10 cellular contexts compared by ENCODE assay signal in the genomic region with DNA sequence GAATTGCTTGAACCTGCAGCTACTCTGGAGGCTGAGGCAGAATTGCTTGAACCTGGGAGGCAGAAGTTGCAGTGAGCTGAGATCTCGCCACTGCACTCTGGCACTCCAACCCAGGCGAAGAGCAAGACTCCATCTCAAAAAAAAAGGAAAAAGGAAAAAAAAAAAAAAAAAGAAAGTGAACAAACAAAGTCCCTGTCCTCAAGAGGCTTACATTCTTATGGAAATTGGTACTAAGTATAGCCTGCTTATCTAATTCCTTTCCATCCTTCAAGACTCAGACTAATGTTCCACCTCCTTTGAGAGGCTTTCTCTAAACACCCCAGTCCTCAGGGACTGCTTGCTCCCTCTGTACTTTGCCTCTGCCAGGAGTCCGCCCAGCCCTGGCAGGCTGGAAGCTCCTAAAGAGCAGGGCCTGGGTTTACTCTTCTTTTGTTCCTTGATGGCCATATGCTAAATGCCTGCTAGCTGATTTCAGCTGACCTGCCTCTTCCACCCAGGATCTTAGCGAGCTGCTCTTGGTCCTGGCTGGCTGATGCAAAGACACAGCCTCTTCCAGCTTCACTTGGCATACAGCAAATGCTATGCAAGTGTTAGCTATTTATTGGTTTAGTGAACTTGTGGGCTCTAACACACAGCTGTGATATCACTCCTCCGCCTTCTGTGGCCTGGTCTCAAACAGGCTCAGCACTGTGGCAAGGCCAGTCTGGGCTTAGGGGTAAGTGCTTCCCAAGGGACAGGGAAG. TPM values are rescaled to one million over a fixed set of nuclear protein-coding genes. Genes with fewer than 3 reads are reported as not detected.
DNase-seq lines count a peak whose midpoint lies in the region; ATAC-seq and TF ChIP-seq lines count a peak whose summit lies in the region.
"Had no signal": no experiment of that assay in that cellular context is flagged by ENCODE, and none has a peak within 500 bp of the region (broad histone marks: within the 10 kb centered on the region; RNA-seq: fewer than 3 reads in every experiment).

No MANE protein-coding gene starts in this region.

- H3K4me3 Mint-ChIP-seq in Calu3 (ENCODE audit: low read depth, unreplicated experiment), result no peak overlapping the region
- H3K4me3 Mint-ChIP-seq: effector memory CD8-positive, alpha-beta T cell had no signal

- peak overlapping the region; percentile 76 for H3K27ac ChIP-seq in SJCRH30
- peak overlapping the region in 3 of 4 donors; percentile 40 to 69 (median 64) for H3K27ac ChIP-seq in gastroesophageal sphincter

- peak overlapping the region; percentile 74 for H3K27ac Mint-ChIP-seq in Calu3 (ENCODE audit: unreplicated experiment)

- peaks cover 4% of the 10 kb centered on the region for H3K36me3 Mint-ChIP-seq in Calu3 (ENCODE audit: insufficient read depth, unreplicated experiment)

- H3K4me3 ChIP-seq in SJCRH30 (no peak overlapping the region), gastroesophageal sphincter (no peak overlapping the region), retinal pigment epithelial cell (ENCODE audit: low read length) (no peak overlapping the region)

- H3K4me1 Mint-ChIP-seq in Calu3 (ENCODE audit: low read depth, unreplicated experiment), result peaks cover 44% of the 10 kb centered on the region

- H3K9me3 Mint-ChIP-seq in Calu3 (ENCODE audit: low read depth, unreplicated experiment), result no peaks in the 10 kb centered on the region
- H3K9me3 Mint-ChIP-seq: effector memory CD8-positive, alpha-beta T cell had no signal

- BruUV-seq in Calu3 (replicated peaks; lab: Mats Ljungman, UMichigan), result no TSS peak

- no peak for DNase-seq in Calu3
- peak; percentile 91 for DNase-seq in SJCRH30
- DNase-seq in retinal pigment epithelial cell (ENCODE audit: low read depth), result peak; percentile 60
- DNase-seq in iPS-NIHi11 (ENCODE audit: low spot score), result no peak
- no peak for DNase-seq in NOMO-1 (lab: John Stamatoyannopoulos, UW; ENCODE audit: unreplicated experiment in 2 of 2)
- DNase-seq: activated CD4-positive, alpha-beta T cell treated with anti-CD3 and anti-CD28 coated beads for 1 hour; effector memory CD8-positive, alpha-beta T cell had no signal

- 41% methylated on average over 4 of the region's 5 CpGs; no CpG with 5 or more reads in 1 of the 2 donors for WGBS in gastroesophageal sphincter (ENCODE audit: low coverage in 1 of 2), 2 donors

- TF ChIP-seq CTCF in Calu3 (IDR thresholded peaks at IDR 0.05; ENCODE audit: unreplicated experiment) (no peak), gastroesophageal sphincter (IDR thresholded peaks at IDR 0.05) (no peak), retinal pigment epithelial cell (conservative IDR thresholded peaks at IDR 0.05; ENCODE audit: low read depth, low read length) (no peak)

- intact Hi-C loops in Calu3 (cut with micrococcal nuclease; ENCODE audit: unreplicated experiment), result no loop called here

- H3K9me3 ChIP-seq in SJCRH30 (replicated peaks) (no peaks in the 10 kb centered on the region), gastroesophageal sphincter (no peaks in the 10 kb centered on the region)

- H3K36me3 ChIP-seq in SJCRH30 (no peaks in the 10 kb centered on the region; the same call in none of the 2 replicates), gastroesophageal sphincter (no peaks in the 10 kb centered on the region)

- H3K4me1 ChIP-seq in SJCRH30 (peaks cover 14% of the 10 kb centered on the region), gastroesophageal sphincter (peaks cover 0 to 79% (median 14%) of the 10 kb centered on the region in 3 donors)

- no peaks in the 10 kb centered on the region for H3K27me3 ChIP-seq in SJCRH30
- H3K27me3 ChIP-seq in gastroesophageal sphincter, result no peaks in the 10 kb centered on the region

- TF ChIP-seq EP300 in gastroesophageal sphincter (IDR thresholded peaks at IDR 0.05), result no peak

- peak; percentile 41 for ATAC-seq in gastroesophageal sphincter
- ATAC-seq in HG03521 (IDR thresholded peaks at IDR 0.05; ENCODE audit: unreplicated experiment), result no peak
- no peak for ATAC-seq in GM19455 (IDR thresholded peaks at IDR 0.05; ENCODE audit: unreplicated experiment)
- ATAC-seq: effector memory CD8-positive, alpha-beta T cell had no signal

- CTCF ChIA-PET in Calu3 (lab: Charles Lee), result interaction anchor here (0.5 to 1.7 kb wide), 5 partner anchors 8 to 34 kb away, joined by 3 to 5 read pairs (median 4); a partner anchor contains a TSS

- H3K27me3 Mint-ChIP-seq in Calu3 (ENCODE audit: unreplicated experiment), result no peaks in the 10 kb centered on the region
- H3K27me3 Mint-ChIP-seq: effector memory CD8-positive, alpha-beta T cell had no signal

- TF ChIP-seq POLR2A in gastroesophageal sphincter (IDR thresholded peaks at IDR 0.05), result no peak

RNA-seq across cellular contexts. Expression of a gene that starts 9.8 kb away (rescaled TPM):
- total RNA-seq in Calu3 (2022) (16.4 and 17.4 TPM in 2 replicates), gastroesophageal sphincter (10 to 100 TPM in 3 of 4 donors, 1 to 10 TPM in 1; 7.2 to 27.8 (median 17.1) TPM)
- 7.4 and 8.4 TPM in 2 replicates for total RNA-seq in SJCRH30 (2014; rRNA removed; shearing (Covaris generic))

Comparison
In these comparisons a context has a peak if more than half of its experiments do, and no peak if none do; other contexts are left out.
1. DNase-seq: peak in SJCRH30 (2 of 2) and retinal pigment epithelial cell (single experiment); none in Calu3 (single experiment), iPS-NIHi11 (single experiment) and NOMO-1 (0 of 2).